Comparison of ENCODE assay signal across 26 cellular contexts in genomic region chr12:18919826-18920511, GRCh38.
"Had no signal": no experiment of that assay in that cellular context is flagged by ENCODE, and none has a peak within 500 bp of the region (broad histone marks: within the 10 kb centered on the region; RNA-seq: fewer than 3 reads in every experiment).

No MANE protein-coding gene starts in this region.

- H3K36me3 Mint-ChIP-seq: activated CD8-positive, alpha-beta memory T cell treated with anti-CD3 and anti-CD28 coated beads, Interleukin-2, amount 10 ng/mL, durations not matched to agents 7 days and 5 days; activated naive CD4-positive, alpha-beta T cell treated with anti-CD3 and anti-CD28 coated beads, Interleukin-2, amount 50 U/mL, for 24 hours; brain had no signal

- DNase-seq: activated CD4-positive, alpha-beta memory T cell treated with anti-CD3 and anti-CD28 coated beads, Interleukin-2, amount 10 ng/mL, durations not matched to agents 7 days and 5 days; activated CD4-positive, alpha-beta T cell treated with anti-CD3 and anti-CD28 coated beads, Interleukin-2, amount 10 ng/mL, durations not matched to agents 24 days and 14 days; activated CD8-positive, alpha-beta memory T cell treated with anti-CD3 and anti-CD28 coated beads, Interleukin-2, amount 10 ng/mL, durations not matched to agents 7 days and 5 days; activated gamma-delta T cell treated with Interleukin-2 at 50 U/mL for 16 hours; activated T-cell treated with anti-CD3 and anti-CD28 coated beads for 4 hours; aorta; effector CD4-positive, alpha-beta T cell; foreskin keratinocyte; kidney; left ventricle myocardium inferior; ovary; psoas muscle; stimulated activated CD4-positive, alpha-beta T cell treated with anti-CD3 and anti-CD28 coated beads, Interleukin-12 subunit alpha, Interleukin-12 subunit beta, amount 100 ng/mL, for 4 hours; stimulated activated CD4-positive, alpha-beta T cell treated with anti-CD3 and anti-CD28 coated beads, Interleukin-4, amount 100 ng/mL, for 4 hours; substantia nigra; thyroid gland had no signal

- H3K9me3 ChIP-seq: left ventricle myocardium inferior, neutrophil, ovary, psoas muscle, right atrium auricular region, thyroid gland had no signal

- H3K9me3 Mint-ChIP-seq: activated CD4-positive, alpha-beta memory T cell treated with anti-CD3 and anti-CD28 coated beads, Interleukin-2, amount 10 ng/mL, durations not matched to agents 7 days and 5 days; activated CD4-positive, alpha-beta T cell treated with anti-CD3 and anti-CD28 coated beads, Interleukin-2, amount 10 ng/mL, durations not matched to agents 24 days and 14 days; activated naive CD4-positive, alpha-beta T cell treated with anti-CD3 and anti-CD28 coated beads, Interleukin-2, amount 50 U/mL, for 24 hours; activated T-helper 1 cell treated with anti-CD3 and anti-CD28 coated beads, Interleukin-12 subunit alpha, Interleukin-12 subunit beta, Interleukin-2, Interleukin-4 antibody, amounts not matched to agents 30 ng/mL and 10 ng/mL and 1 ng/mL, durations not matched to agents 14 hours and 24 hours and 36 hours; dendritic cell treated with granulocyte-macrophage colony-stimulating factor and Interleukin-4, amounts not matched to agents 40 ng/mL and 50 ng/mL, for 4 days; nephron; stimulated activated naive CD8-positive, alpha-beta T cell treated with anti-CD3 and anti-CD28 coated beads, Interleukin-15, Interleukin-2, amounts not matched to agents 100 ng/mL and 50 ng/mL, for 24 hours had no signal

- H3K4me1 Mint-ChIP-seq: activated CD4-positive, alpha-beta memory T cell treated with anti-CD3 and anti-CD28 coated beads, Interleukin-2, amount 10 ng/mL, durations not matched to agents 7 days and 5 days; activated CD4-positive, alpha-beta T cell treated with anti-CD3 and anti-CD28 coated beads, Interleukin-2, amount 10 ng/mL, durations not matched to agents 24 days and 14 days; activated CD8-positive, alpha-beta memory T cell treated with anti-CD3 and anti-CD28 coated beads, Interleukin-2, amount 10 ng/mL, durations not matched to agents 7 days and 5 days; activated naive CD4-positive, alpha-beta T cell treated with anti-CD3 and anti-CD28 coated beads, Interleukin-2, amount 50 U/mL, for 24 hours; nephron had no signal

- H3K4me3 ChIP-seq: left ventricle myocardium inferior, ovary, psoas muscle, right atrium auricular region, thyroid gland had no signal

- H3K27me3 Mint-ChIP-seq: activated CD4-positive, alpha-beta memory T cell treated with anti-CD3 and anti-CD28 coated beads, Interleukin-2, amount 10 ng/mL, durations not matched to agents 7 days and 5 days; activated CD4-positive, alpha-beta T cell treated with anti-CD3 and anti-CD28 coated beads, Interleukin-2, amount 10 ng/mL, durations not matched to agents 24 days and 14 days; activated CD8-positive, alpha-beta memory T cell treated with anti-CD3 and anti-CD28 coated beads, Interleukin-2, amount 10 ng/mL, durations not matched to agents 7 days and 5 days; activated naive CD4-positive, alpha-beta T cell treated with anti-CD3 and anti-CD28 coated beads, Interleukin-2, amount 50 U/mL, for 24 hours; brain; dendritic cell treated with granulocyte-macrophage colony-stimulating factor and Interleukin-4, amounts not matched to agents 40 ng/mL and 50 ng/mL, for 4 days; stimulated activated naive CD8-positive, alpha-beta T cell treated with anti-CD3 and anti-CD28 coated beads, Interleukin-15, Interleukin-2, amounts not matched to agents 100 ng/mL and 50 ng/mL, for 24 hours had no signal

- ATAC-seq: activated CD4-positive, CD25-positive, alpha-beta regulatory T cell treated with anti-CD3 and anti-CD28 coated beads, Interleukin-2, amount 50 U/mL, for 24 hours; activated CD8-positive, alpha-beta memory T cell treated with anti-CD3 and anti-CD28 coated beads, Interleukin-2, amount 10 ng/mL, durations not matched to agents 7 days and 5 days; foreskin keratinocyte; psoas muscle had no signal

- H3K4me1 ChIP-seq: foreskin keratinocyte, left ventricle myocardium inferior, psoas muscle, right atrium auricular region, thyroid gland had no signal

- H3K27me3 ChIP-seq: foreskin keratinocyte, neutrophil, ovary, right atrium auricular region, thyroid gland had no signal

- H3K36me3 ChIP-seq: left ventricle myocardium inferior, neutrophil, ovary, right atrium auricular region, thyroid gland had no signal

- H3K27ac ChIP-seq: foreskin keratinocyte, left ventricle myocardium inferior, neutrophil, ovary, psoas muscle, right atrium auricular region, thyroid gland had no signal

- FAIRE-seq: endometrium, kidney had no signal

- H3K4me3 Mint-ChIP-seq: activated CD4-positive, alpha-beta memory T cell treated with anti-CD3 and anti-CD28 coated beads, Interleukin-2, amount 10 ng/mL, durations not matched to agents 7 days and 5 days; activated CD4-positive, alpha-beta T cell treated with anti-CD3 and anti-CD28 coated beads, Interleukin-2, amount 10 ng/mL, durations not matched to agents 24 days and 14 days; activated CD8-positive, alpha-beta memory T cell treated with anti-CD3 and anti-CD28 coated beads, Interleukin-2, amount 10 ng/mL, durations not matched to agents 7 days and 5 days; activated naive CD4-positive, alpha-beta T cell treated with anti-CD3 and anti-CD28 coated beads, Interleukin-2, amount 50 U/mL, for 24 hours; activated T-helper 1 cell treated with anti-CD3 and anti-CD28 coated beads, Interleukin-12 subunit alpha, Interleukin-12 subunit beta, Interleukin-2, Interleukin-4 antibody, amounts not matched to agents 30 ng/mL and 10 ng/mL and 1 ng/mL, durations not matched to agents 14 hours and 24 hours and 36 hours; brain; dendritic cell treated with granulocyte-macrophage colony-stimulating factor and Interleukin-4, amounts not matched to agents 40 ng/mL and 50 ng/mL, for 4 days; nephron; stimulated activated naive CD8-positive, alpha-beta T cell treated with anti-CD3 and anti-CD28 coated beads, Interleukin-15, Interleukin-2, amounts not matched to agents 100 ng/mL and 50 ng/mL, for 24 hours had no signal

- H3K27ac Mint-ChIP-seq: activated CD4-positive, alpha-beta memory T cell treated with anti-CD3 and anti-CD28 coated beads, Interleukin-2, amount 10 ng/mL, durations not matched to agents 7 days and 5 days; activated CD4-positive, alpha-beta T cell treated with anti-CD3 and anti-CD28 coated beads, Interleukin-2, amount 10 ng/mL, durations not matched to agents 24 days and 14 days; activated CD8-positive, alpha-beta memory T cell treated with anti-CD3 and anti-CD28 coated beads, Interleukin-2, amount 10 ng/mL, durations not matched to agents 7 days and 5 days; activated naive CD4-positive, alpha-beta T cell treated with anti-CD3 and anti-CD28 coated beads, Interleukin-2, amount 50 U/mL, for 24 hours; activated T-helper 1 cell treated with anti-CD3 and anti-CD28 coated beads, Interleukin-12 subunit alpha, Interleukin-12 subunit beta, Interleukin-2, Interleukin-4 antibody, amounts not matched to agents 30 ng/mL and 10 ng/mL and 1 ng/mL, durations not matched to agents 14 hours and 24 hours and 36 hours; brain; dendritic cell treated with granulocyte-macrophage colony-stimulating factor and Interleukin-4, amounts not matched to agents 40 ng/mL and 50 ng/mL, for 4 days; nephron; stimulated activated naive CD8-positive, alpha-beta T cell treated with anti-CD3 and anti-CD28 coated beads, Interleukin-15, Interleukin-2, amounts not matched to agents 100 ng/mL and 50 ng/mL, for 24 hours had no signal
